ENCODE assay signal across 1 cellular context in genomic region chr7:100675581-100676350, GRCh38.
TF ChIP-seq lines count a peak whose summit lies in the region.

No MANE protein-coding gene starts in this region.

TF ChIP-seq in K562, 482 proteins besides CTCF, POLR2A, EP300 and RAD21 (continued from another document):
- TF ChIP-seq ZMIZ1 (IDR thresholded peaks at IDR 0.05; ENCODE audit: low read depth in 2 of 2, low read length in 2 of 2): no peak
- TF ChIP-seq EGR1 (conservative IDR thresholded peaks at IDR 0.05): peak; percentile 68
- TF ChIP-seq JUN (IDR thresholded peaks at IDR 0.05; ENCODE audit: borderline replicate concordance, low read depth, low read length): no peak
- TF ChIP-seq JUN (CRISPR knock-in tag; IDR thresholded peaks at IDR 0.05; ENCODE audit: borderline replicate concordance): no peak
- no peak for TF ChIP-seq SP2 (IDR thresholded peaks at IDR 0.05; ENCODE audit: extremely low read depth, low read depth, low read length, poor library complexity, severe bottlenecking)
- TF ChIP-seq E2F4 (CRISPR knock-in tag; IDR thresholded peaks at IDR 0.05; ENCODE audit: low read depth): no peak
- no peak for TF ChIP-seq NFIX (CRISPR knock-in tag; IDR thresholded peaks at IDR 0.05; ENCODE audit: low read depth)
- TF ChIP-seq HOMEZ (CRISPR knock-in tag; IDR thresholded peaks at IDR 0.05): no peak
- TF ChIP-seq NEUROD1 (IDR thresholded peaks at IDR 0.05; ENCODE audit: borderline replicate concordance, low read depth, low read length, partially characterized antibody): peak; percentile 55
- no peak for TF ChIP-seq ZNF347 (CRISPR knock-in tag; IDR thresholded peaks at IDR 0.05; ENCODE audit: low read depth)
- no peak for TF ChIP-seq E2F8 (IDR thresholded peaks at IDR 0.05; ENCODE audit: low read depth, partially characterized antibody)
- TF ChIP-seq NFXL1 (CRISPR knock-in tag; IDR thresholded peaks at IDR 0.05): no peak
- TF ChIP-seq MGA (IDR thresholded peaks at IDR 0.05): no peak
- no peak for TF ChIP-seq MCM5 (IDR thresholded peaks at IDR 0.05; ENCODE audit: low read depth)
- no peak for TF ChIP-seq ETS1 (conservative IDR thresholded peaks at IDR 0.05; ENCODE audit: control insufficient read depth, low read depth, low read length)
- TF ChIP-seq ZNF717 (CRISPR knock-in tag; IDR thresholded peaks at IDR 0.05): no peak
- no peak for TF ChIP-seq ZNF766 (CRISPR knock-in tag; conservative IDR thresholded peaks at IDR 0.05)
- TF ChIP-seq BCOR (IDR thresholded peaks at IDR 0.05): no peak
- TF ChIP-seq RHOXF2B (CRISPR knock-in tag; conservative IDR thresholded peaks at IDR 0.05): no peak
- TF ChIP-seq POLR2G (IDR thresholded peaks at IDR 0.05; ENCODE audit: low read depth, low read length): peak; percentile 59; the same call in 1 of the 2 replicates
- no peak for TF ChIP-seq SNAPC5 (CRISPR knock-in tag; IDR thresholded peaks at IDR 0.05)
- no peak for TF ChIP-seq ZKSCAN8 (CRISPR knock-in tag; IDR thresholded peaks at IDR 0.05)
- no peak for TF ChIP-seq HCFC1 (IDR thresholded peaks at IDR 0.05; ENCODE audit: low read depth, low read length)
- TF ChIP-seq IRF2 (CRISPR knock-in tag; IDR thresholded peaks at IDR 0.05): no peak
